ENCODE assay signal across 1 cellular context in the genomic region with DNA sequence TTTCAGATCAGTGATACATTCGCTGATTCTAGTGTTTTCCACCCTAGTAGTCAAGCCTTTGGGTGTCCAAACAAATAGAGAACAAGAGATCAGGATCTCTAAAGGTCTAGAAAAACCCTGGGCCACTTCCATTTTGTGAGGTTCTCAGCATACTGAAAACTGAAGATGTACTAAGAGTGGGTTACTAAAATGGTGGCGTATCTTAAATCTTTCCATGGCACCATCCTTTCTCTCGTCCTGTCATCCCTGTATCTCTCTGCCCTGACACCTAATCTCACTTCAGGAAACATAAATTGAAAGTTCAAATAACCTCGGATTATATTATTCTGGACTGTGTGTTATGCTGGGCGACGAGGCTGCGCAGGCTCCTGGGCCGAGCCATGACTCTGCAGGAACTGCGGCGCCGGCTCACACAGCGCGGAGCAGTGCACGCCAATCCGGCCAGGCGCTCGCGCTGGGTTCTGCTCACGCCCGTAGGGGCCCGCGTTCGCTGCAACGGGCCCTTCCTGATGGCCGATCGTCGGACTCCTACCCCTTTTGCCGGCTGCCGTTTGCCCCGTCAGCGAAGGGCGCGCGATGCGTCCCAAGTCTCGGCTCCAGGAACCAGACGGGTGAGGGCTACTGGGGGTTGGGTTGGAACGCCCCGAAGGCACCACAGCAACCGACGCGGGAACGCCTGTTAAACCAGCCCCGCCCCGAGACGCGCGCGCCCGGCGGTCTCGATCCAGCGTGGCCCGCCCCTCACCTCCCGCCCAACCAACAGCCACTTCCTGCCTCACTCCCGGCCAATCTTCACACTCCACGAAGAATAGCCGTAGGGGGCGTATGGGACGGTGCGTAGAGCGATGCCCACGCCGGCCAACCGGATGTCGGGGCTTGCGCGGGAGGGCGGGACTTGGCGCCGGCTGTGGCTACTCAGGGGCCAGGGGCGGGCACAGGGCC.
TF ChIP-seq lines count a peak whose summit lies in the region.

No MANE protein-coding gene starts in this region.

TF ChIP-seq in HepG2, 621 proteins besides CTCF, POLR2A, EP300 and RAD21 (continued from another document and continues in another):
- TF ChIP-seq, protein P1, sequence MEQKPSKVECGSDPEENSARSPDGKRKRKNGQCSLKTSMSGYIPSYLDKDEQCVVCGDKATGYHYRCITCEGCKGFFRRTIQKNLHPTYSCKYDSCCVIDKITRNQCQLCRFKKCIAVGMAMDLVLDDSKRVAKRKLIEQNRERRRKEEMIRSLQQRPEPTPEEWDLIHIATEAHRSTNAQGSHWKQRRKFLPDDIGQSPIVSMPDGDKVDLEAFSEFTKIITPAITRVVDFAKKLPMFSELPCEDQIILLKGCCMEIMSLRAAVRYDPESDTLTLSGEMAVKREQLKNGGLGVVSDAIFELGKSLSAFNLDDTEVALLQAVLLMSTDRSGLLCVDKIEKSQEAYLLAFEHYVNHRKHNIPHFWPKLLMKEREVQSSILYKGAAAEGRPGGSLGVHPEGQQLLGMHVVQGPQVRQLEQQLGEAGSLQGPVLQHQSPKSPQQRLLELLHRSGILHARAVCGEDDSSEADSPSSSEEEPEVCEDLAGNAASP (CRISPR knock-in tag; IDR thresholded peaks at IDR 0.05; ENCODE audit: borderline replicate concordance): no peak
- no peak for TF ChIP-seq ZNF180 (CRISPR knock-in tag; IDR thresholded peaks at IDR 0.05; ENCODE audit: borderline replicate concordance, low read depth)
- TF ChIP-seq ZBTB8A (CRISPR knock-in tag; IDR thresholded peaks at IDR 0.05; ENCODE audit: borderline replicate concordance, low read depth): no peak; the same call in 1 of the 2 replicates
- TF ChIP-seq, protein P2, sequence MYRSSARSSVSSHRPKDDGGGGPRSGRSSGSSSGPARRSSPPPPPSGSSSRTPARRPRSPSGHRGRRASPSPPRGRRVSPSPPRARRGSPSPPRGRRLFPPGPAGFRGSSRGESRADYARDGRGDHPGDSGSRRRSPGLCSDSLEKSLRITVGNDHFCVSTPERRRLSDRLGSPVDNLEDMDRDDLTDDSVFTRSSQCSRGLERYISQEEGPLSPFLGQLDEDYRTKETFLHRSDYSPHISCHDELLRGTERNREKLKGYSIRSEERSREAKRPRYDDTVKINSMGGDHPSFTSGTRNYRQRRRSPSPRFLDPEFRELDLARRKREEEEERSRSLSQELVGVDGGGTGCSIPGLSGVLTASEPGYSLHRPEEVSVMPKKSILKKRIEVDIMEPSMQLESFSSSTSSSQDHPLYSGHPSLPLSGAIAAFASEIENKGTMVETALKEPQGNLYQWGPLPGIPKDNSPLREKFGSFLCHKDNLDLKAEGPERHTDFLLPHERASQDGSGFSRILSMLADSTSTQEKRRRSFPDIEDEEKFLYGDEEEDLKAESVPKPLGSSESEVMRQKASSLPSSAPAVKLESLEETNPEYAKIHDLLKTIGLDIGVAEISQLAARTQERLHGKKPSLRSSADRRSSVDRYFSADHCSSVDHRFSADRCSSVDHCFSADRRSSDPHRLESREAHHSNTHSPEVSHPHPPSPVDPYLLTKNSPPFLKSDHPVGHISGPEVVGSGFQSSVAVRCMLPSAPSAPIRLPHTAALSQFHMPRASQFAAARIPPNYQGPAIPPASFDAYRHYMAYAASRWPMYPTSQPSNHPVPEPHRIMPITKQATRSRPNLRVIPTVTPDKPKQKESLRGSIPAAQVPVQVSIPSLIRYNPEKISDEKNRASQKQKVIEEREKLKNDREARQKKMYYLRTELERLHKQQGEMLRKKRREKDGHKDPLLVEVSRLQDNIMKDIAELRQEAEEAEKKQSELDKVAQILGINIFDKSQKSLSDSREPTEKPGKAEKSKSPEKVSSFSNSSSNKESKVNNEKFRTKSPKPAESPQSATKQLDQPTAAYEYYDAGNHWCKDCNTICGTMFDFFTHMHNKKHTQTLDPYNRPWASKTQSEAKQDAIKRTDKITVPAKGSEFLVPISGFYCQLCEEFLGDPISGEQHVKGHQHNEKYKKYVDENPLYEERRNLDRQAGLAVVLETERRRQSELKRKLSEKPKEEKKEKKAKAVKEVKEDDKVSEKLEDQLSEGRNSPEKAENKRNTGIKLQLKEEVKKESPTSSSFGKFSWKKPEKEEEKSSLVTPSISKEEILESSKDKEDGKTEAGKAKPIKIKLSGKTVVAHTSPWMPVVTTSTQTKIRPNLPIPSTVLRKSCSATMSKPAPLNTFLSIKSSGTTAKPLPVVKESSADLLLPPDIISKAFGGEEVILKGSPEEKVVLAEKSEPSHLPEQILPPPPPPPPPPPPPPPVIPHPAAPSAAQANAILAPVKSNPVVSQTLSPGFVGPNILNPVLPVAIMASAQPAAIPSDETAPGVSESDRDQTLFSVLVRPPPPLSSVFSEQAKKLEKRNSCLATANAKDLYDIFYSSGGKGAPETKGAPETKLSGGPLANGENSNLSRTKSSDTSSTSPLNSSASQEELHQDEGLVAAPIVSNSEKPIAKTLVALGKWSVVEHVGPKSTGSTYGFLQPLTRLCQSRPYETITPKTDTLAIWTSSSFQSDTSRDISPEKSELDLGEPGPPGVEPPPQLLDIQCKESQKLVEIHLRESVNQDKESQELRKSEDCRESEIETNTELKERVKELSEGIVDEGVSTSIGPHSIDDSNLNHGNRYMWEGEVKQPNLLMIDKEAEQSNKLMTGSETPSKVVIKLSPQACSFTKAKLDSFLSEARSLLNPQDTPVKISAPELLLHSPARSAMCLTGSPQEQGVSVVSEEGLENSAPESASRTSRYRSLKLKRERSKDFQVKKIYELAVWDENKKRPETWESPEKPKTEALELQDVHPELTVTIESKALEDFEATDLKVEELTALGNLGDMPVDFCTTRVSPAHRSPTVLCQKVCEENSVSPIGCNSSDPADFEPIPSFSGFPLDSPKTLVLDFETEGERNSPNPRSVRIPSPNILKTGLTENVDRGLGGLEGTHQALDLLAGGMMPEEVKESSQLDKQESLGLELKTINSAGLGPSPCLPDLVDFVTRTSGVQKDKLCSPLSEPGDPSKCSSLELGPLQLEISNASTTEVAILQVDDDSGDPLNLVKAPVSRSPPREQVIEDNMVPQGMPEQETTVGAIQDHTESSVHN (CRISPR knock-in tag; IDR thresholded peaks at IDR 0.05): no peak
- peak; percentile 63; the same call in 1 of the 2 replicates for TF ChIP-seq KDM3A (CRISPR knock-in tag; IDR thresholded peaks at IDR 0.05; ENCODE audit: low read depth)
- TF ChIP-seq ZNF614 (CRISPR knock-in tag; IDR thresholded peaks at IDR 0.05; ENCODE audit: borderline replicate concordance): no peak
- TF ChIP-seq HNF4G (IDR thresholded peaks at IDR 0.05; ENCODE audit: borderline replicate concordance, low read depth, low read length): no peak; the same call in 1 of the 2 replicates
- TF ChIP-seq HNF4G (CRISPR knock-in tag; IDR thresholded peaks at IDR 0.05; ENCODE audit: borderline replicate concordance, low read depth): peak; percentile 49; the same call in 1 of the 2 replicates
- TF ChIP-seq, protein P3, sequence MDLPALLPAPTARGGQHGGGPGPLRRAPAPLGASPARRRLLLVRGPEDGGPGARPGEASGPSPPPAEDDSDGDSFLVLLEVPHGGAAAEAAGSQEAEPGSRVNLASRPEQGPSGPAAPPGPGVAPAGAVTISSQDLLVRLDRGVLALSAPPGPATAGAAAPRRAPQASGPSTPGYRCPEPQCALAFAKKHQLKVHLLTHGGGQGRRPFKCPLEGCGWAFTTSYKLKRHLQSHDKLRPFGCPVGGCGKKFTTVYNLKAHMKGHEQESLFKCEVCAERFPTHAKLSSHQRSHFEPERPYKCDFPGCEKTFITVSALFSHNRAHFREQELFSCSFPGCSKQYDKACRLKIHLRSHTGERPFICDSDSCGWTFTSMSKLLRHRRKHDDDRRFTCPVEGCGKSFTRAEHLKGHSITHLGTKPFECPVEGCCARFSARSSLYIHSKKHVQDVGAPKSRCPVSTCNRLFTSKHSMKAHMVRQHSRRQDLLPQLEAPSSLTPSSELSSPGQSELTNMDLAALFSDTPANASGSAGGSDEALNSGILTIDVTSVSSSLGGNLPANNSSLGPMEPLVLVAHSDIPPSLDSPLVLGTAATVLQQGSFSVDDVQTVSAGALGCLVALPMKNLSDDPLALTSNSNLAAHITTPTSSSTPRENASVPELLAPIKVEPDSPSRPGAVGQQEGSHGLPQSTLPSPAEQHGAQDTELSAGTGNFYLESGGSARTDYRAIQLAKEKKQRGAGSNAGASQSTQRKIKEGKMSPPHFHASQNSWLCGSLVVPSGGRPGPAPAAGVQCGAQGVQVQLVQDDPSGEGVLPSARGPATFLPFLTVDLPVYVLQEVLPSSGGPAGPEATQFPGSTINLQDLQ (CRISPR knock-in tag; IDR thresholded peaks at IDR 0.05): no peak
- 0 out of 2 replicates have a peak, but pooled peaks have one; percentile 15 for TF ChIP-seq ZSCAN9 (CRISPR knock-in tag; IDR thresholded peaks at IDR 0.05; ENCODE audit: borderline replicate concordance)
- TF ChIP-seq CBX1 (IDR thresholded peaks at IDR 0.05; ENCODE audit: low read depth): no peak
- no peak for TF ChIP-seq ZNF720 (CRISPR knock-in tag; IDR thresholded peaks at IDR 0.05)
- TF ChIP-seq SNRNP70 (IDR thresholded peaks at IDR 0.05; ENCODE audit: low read depth, low read length): no peak
- no peak for TF ChIP-seq NONO (IDR thresholded peaks at IDR 0.05)
- TF ChIP-seq NONO (CRISPR knock-in tag; conservative IDR thresholded peaks at IDR 0.05): peak; percentile 90; the same call in 1 of the 2 replicates
- TF ChIP-seq, protein P4, sequence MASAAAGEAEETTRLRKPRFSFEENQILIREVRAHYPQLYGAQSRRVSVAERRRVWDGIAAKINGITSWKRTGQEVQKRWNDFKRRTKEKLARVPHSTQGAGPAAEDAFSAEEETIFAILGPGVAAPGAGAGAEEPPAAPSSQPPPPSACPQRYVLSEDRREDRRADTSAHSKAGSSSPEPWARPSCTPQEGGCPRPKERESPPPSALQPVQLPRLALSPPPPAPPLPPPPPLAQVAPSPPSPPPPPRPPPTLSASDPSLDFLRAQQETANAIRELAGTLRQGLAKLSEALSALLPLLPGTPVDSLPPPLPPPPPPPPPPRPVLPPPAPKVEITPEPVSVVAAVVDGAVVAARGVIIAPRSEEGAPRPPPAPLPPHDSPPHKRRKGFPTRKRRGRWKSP (CRISPR knock-in tag; IDR thresholded peaks at IDR 0.05): peak; percentile 29; the same call in 1 of the 2 replicates
- TF ChIP-seq IKZF4 (CRISPR knock-in tag; IDR thresholded peaks at IDR 0.05; ENCODE audit: borderline replicate concordance, low read depth, not compliant biosample characterization): no peak
- no peak; the same call in 1 of the 2 replicates for TF ChIP-seq JDP2 (CRISPR knock-in tag; IDR thresholded peaks at IDR 0.05; ENCODE audit: borderline replicate concordance)
- TF ChIP-seq, protein P5, sequence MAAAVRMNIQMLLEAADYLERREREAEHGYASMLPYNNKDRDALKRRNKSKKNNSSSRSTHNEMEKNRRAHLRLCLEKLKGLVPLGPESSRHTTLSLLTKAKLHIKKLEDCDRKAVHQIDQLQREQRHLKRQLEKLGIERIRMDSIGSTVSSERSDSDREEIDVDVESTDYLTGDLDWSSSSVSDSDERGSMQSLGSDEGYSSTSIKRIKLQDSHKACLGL (CRISPR knock-in tag; IDR thresholded peaks at IDR 0.05): no peak; the same call in 1 of the 2 replicates
- TF ChIP-seq ZNF143 (CRISPR knock-in tag; IDR thresholded peaks at IDR 0.05): no peak; the same call in 1 of the 2 replicates
- TF ChIP-seq ZNF292 (CRISPR knock-in tag; IDR thresholded peaks at IDR 0.05; ENCODE audit: borderline replicate concordance, low read depth): peak; percentile 76; the same call in 1 of the 2 replicates
- TF ChIP-seq, protein P6, sequence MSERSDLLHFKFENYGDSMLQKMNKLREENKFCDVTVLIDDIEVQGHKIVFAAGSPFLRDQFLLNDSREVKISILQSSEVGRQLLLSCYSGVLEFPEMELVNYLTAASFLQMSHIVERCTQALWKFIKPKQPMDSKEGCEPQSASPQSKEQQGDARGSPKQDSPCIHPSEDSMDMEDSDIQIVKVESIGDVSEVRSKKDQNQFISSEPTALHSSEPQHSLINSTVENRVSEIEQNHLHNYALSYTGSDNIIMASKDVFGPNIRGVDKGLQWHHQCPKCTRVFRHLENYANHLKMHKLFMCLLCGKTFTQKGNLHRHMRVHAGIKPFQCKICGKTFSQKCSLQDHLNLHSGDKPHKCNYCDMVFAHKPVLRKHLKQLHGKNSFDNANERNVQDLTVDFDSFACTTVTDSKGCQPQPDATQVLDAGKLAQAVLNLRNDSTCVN (CRISPR knock-in tag; IDR thresholded peaks at IDR 0.05; ENCODE audit: borderline replicate concordance): no peak; the same call in 1 of the 2 replicates
- TF ChIP-seq MAZ (IDR thresholded peaks at IDR 0.05; ENCODE audit: borderline replicate concordance, low read depth, low read length): peak; percentile 48; the same call in 1 of the 2 replicates
- TF ChIP-seq MAZ (CRISPR knock-in tag; IDR thresholded peaks at IDR 0.05; ENCODE audit: low read depth): peak; percentile 95
- TF ChIP-seq, protein P7, sequence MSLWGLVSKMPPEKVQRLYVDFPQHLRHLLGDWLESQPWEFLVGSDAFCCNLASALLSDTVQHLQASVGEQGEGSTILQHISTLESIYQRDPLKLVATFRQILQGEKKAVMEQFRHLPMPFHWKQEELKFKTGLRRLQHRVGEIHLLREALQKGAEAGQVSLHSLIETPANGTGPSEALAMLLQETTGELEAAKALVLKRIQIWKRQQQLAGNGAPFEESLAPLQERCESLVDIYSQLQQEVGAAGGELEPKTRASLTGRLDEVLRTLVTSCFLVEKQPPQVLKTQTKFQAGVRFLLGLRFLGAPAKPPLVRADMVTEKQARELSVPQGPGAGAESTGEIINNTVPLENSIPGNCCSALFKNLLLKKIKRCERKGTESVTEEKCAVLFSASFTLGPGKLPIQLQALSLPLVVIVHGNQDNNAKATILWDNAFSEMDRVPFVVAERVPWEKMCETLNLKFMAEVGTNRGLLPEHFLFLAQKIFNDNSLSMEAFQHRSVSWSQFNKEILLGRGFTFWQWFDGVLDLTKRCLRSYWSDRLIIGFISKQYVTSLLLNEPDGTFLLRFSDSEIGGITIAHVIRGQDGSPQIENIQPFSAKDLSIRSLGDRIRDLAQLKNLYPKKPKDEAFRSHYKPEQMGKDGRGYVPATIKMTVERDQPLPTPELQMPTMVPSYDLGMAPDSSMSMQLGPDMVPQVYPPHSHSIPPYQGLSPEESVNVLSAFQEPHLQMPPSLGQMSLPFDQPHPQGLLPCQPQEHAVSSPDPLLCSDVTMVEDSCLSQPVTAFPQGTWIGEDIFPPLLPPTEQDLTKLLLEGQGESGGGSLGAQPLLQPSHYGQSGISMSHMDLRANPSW (CRISPR knock-in tag; IDR thresholded peaks at IDR 0.05; ENCODE audit: borderline replicate concordance): peak; percentile 39; the same call in 1 of the 2 replicates
- TF ChIP-seq, protein P8, sequence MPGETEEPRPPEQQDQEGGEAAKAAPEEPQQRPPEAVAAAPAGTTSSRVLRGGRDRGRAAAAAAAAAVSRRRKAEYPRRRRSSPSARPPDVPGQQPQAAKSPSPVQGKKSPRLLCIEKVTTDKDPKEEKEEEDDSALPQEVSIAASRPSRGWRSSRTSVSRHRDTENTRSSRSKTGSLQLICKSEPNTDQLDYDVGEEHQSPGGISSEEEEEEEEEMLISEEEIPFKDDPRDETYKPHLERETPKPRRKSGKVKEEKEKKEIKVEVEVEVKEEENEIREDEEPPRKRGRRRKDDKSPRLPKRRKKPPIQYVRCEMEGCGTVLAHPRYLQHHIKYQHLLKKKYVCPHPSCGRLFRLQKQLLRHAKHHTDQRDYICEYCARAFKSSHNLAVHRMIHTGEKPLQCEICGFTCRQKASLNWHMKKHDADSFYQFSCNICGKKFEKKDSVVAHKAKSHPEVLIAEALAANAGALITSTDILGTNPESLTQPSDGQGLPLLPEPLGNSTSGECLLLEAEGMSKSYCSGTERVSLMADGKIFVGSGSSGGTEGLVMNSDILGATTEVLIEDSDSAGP (CRISPR knock-in tag; IDR thresholded peaks at IDR 0.05; ENCODE audit: borderline replicate concordance): peak; percentile 90; the same call in 1 of the 2 replicates
- peak; percentile 33; the same call in 1 of the 2 replicates for TF ChIP-seq STAG1 (CRISPR knock-in tag; IDR thresholded peaks at IDR 0.05)
- TF ChIP-seq RFX3 (CRISPR knock-in tag; IDR thresholded peaks at IDR 0.05): no peak
